In genomic region chr22:26529345-26529744, GRCh38 we compare ENCODE assay signal across 1 cellular context.
A peak's percentile ranks its signal among the peaks of the same experiment; 100 is the strongest.
TF ChIP-seq lines count a peak whose summit lies in the region.

No MANE protein-coding gene starts in this region.

TF ChIP-seq in K562, 482 proteins besides CTCF, POLR2A, EP300 and RAD21:
- TF ChIP-seq CEBPG (CRISPR knock-in tag; IDR thresholded peaks at IDR 0.05) (no peak), CEBPG (tag; conservative IDR thresholded peaks at IDR 0.05 in 1 of 2, IDR thresholded peaks at IDR 0.05 in 1 of 2) (peak; percentile 34 to 40; a peak in 1 of 4 replicates), CHD4 (IDR thresholded peaks at IDR 0.05; ENCODE audit: insufficient read depth, insufficient replicate concordance, low read depth, low read length, poor library complexity, severe bottlenecking) (no peak), ZNF668 (CRISPR knock-in tag; IDR thresholded peaks at IDR 0.05) (no peak), ZNF57 (CRISPR knock-in tag; IDR thresholded peaks at IDR 0.05) (no peak), CEBPB (tag; IDR thresholded peaks at IDR 0.05) (peak; percentile 16; the same call in 1 of the 2 replicates), ATF3 (IDR thresholded peaks at IDR 0.05) (no peak), ATF3 (CRISPR knock-in tag; conservative IDR thresholded peaks at IDR 0.05) (no peak)
